In the genomic region with DNA sequence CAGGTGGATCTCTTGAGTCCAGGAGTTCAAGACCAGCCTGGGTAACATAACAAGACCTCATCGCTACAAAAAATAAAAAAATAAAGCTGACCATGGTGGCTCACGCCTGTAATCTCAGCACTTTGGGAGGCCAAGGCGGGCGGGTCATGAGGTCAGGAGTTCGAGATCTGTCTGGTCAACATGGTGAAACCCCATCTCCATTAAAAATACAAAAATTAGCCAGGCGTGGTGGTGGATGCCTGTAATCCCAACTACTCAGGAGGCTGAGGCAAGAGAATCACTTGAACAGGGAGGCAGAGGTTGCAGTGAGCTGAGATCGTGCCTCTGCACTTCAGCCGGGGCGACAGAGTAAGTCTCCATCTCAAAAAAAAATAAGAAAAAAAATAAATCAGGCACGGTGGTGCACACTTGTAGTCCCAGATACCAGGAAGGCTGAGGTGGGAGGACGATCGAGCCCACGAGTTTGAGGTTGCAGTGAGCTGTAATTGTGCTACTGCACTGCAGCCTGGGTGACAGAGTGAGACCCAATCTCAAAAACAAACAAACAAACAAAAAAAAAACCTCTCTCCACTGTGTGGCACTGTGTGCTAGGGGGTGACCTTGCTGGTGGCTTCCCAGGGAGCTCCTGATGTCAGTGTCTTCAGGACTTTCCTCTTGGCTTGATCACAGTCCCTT, we compare ENCODE assay signal across 1 cellular context.
TF ChIP-seq lines count a peak whose summit lies in the region.

No MANE protein-coding gene starts in this region.

TF ChIP-seq in GM23338, 12 proteins besides CTCF, POLR2A, EP300 and RAD21 (continued from another document):
- TF ChIP-seq, protein P1, sequence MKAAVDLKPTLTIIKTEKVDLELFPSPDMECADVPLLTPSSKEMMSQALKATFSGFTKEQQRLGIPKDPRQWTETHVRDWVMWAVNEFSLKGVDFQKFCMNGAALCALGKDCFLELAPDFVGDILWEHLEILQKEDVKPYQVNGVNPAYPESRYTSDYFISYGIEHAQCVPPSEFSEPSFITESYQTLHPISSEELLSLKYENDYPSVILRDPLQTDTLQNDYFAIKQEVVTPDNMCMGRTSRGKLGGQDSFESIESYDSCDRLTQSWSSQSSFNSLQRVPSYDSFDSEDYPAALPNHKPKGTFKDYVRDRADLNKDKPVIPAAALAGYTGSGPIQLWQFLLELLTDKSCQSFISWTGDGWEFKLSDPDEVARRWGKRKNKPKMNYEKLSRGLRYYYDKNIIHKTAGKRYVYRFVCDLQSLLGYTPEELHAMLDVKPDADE (IDR thresholded peaks at IDR 0.05): no peak
- TF ChIP-seq EZH2 (IDR thresholded peaks at IDR 0.05; ENCODE audit: low read depth, unreplicated experiment) (no peak), ZNF114 (CRISPR knock-in tag; IDR thresholded peaks at IDR 0.05) (no peak), NANOG (IDR thresholded peaks at IDR 0.05; ENCODE audit: borderline replicate concordance) (no peak), POLR2AphosphoS5 (IDR thresholded peaks at IDR 0.05; ENCODE audit: low read depth) (no peak), CREB1 (CRISPR knock-in tag; IDR thresholded peaks at IDR 0.05; ENCODE audit: low read depth) (no peak)
